17 cellular contexts compared by ENCODE assay signal in the genomic region with DNA sequence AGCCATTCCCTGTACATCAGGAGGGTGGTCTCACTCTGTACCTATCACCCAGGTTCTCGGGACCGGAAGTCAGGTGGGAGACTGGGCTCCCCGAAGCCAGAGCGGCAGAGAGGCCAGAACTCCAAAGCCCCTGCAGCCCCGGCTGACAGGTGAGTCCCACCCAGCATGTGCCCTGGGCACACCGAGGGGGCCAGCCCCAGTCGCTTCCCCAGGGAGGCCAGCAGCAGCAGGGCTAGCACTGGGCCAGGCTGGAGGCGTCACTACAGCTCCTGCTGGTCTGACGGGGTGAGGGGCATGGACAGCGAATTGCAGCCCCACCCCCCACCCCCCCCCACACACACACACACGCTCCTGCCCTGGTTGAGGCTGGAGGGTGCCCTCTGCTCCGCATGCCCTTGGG. TPM values are rescaled to one million over a fixed set of nuclear protein-coding genes. Genes with fewer than 3 reads are reported as not detected.
DNase-seq lines count a peak whose midpoint lies in the region; ATAC-seq and TF ChIP-seq lines count a peak whose summit lies in the region.
"Had no signal": no experiment of that assay in that cellular context is flagged by ENCODE, and none has a peak within 500 bp of the region (broad histone marks: within the 10 kb centered on the region; RNA-seq: fewer than 3 reads in every experiment).

No MANE protein-coding gene starts in this region.

- no peak overlapping the region for H2BK120ac ChIP-seq in IMR-90 (ENCODE audit: low read depth, low read length)

- intact Hi-C loops in heart left ventricle (cut with DNase I) (no loop called here), cardiac septum (cut with DNase I) (no loop called here), IMR-90 (cut with micrococcal nuclease) (no loop called here)

- H2AFZ ChIP-seq in IMR-90 (replicated peaks; ENCODE audit: low read length, poor library complexity) = no peak overlapping the region
- H2AFZ ChIP-seq: GM23248 had no signal

- no peak overlapping the region for H4K8ac ChIP-seq in IMR-90 (ENCODE audit: low read depth in 2 of 2, low read length in 2 of 2)

- no peaks in the 10 kb centered on the region; the same call in 1 of the 2 replicates for H4K20me1 ChIP-seq in IMR-90 (ENCODE audit: insufficient read depth, low read length)

- H2BK20ac ChIP-seq in IMR-90 (ENCODE audit: low read depth, low read length) = no peak overlapping the region

- peak in 1 of 5 donors; percentile 52 for DNase-seq in heart left ventricle
- DNase-seq in cardiac septum (ENCODE audit: low spot score) = no peak
- peak; percentile 9 for DNase-seq in BE2C
- DNase-seq in IMR-90 = no peak
- DNase-seq in chondrocyte (ENCODE audit: low spot score) = peak; percentile 81
- DNase-seq: AML-193; C1 segment of cervical spinal cord; Caco-2; CD4-positive, alpha-beta T cell; GM23248; HCEC 1CT; KG1 had no signal

- no peak overlapping the region for H3K4me3 ChIP-seq in heart left ventricle
- H3K4me3 ChIP-seq in BE2C (ENCODE audit: low read depth, low read length) = no peak overlapping the region
- H3K4me3 ChIP-seq in IMR-90 (ENCODE audit: insufficient read depth, low read depth, low read length) = no peak overlapping the region
- H3K4me3 ChIP-seq: A549, GM23248 had no signal

- no peak overlapping the region for H3K4me2 ChIP-seq in IMR-90 (ENCODE audit: low read depth, low read length)
- H3K4me2 ChIP-seq: A549 had no signal

- H3K4me1 Mint-ChIP-seq in chondrocyte (ENCODE audit: low read depth) = peaks cover 4% of the 10 kb centered on the region

- no peaks in the 10 kb centered on the region for H3K27me3 Mint-ChIP-seq in chondrocyte (ENCODE audit: low read depth)
- H3K27me3 Mint-ChIP-seq: CD4-positive, alpha-beta T cell; IgD-negative memory B cell had no signal

- no peak overlapping the region for H3K9ac ChIP-seq in IMR-90 (ENCODE audit: low read depth, low read length)
- H3K9ac ChIP-seq: GM23248 had no signal

- peaks cover 0 to 5% (median 0%) of the 10 kb centered on the region in 9 donors for H3K27me3 ChIP-seq in heart left ventricle
- no peaks in the 10 kb centered on the region for H3K27me3 ChIP-seq in BE2C
- H3K27me3 ChIP-seq in IMR-90 (ENCODE audit: control insufficient read depth, insufficient read depth, low read length) = no peaks in the 10 kb centered on the region

- no peak for TF ChIP-seq RAD21 in IMR-90 (IDR thresholded peaks at IDR 0.05; ENCODE audit: low read length)

- in situ Hi-C loops in IMR-90 (cut with MboI; ENCODE audit: low sequenced_read_pairs) = no loop called here

- ATAC-seq in heart left ventricle (no peak), IMR-90 (ENCODE audit: low read depth) (no peak), HG03108 (IDR thresholded peaks at IDR 0.05; ENCODE audit: unreplicated experiment) (no peak), HG03354 (IDR thresholded peaks at IDR 0.05; ENCODE audit: poor library complexity, severe bottlenecking, unreplicated experiment) (no peak)
- ATAC-seq: A549 had no signal

- dilution Hi-C loops in IMR-90 (cut with HindIII; ENCODE audit: low sequenced_read_pairs, unreplicated experiment) = no loop called here

- H3K18ac ChIP-seq in IMR-90 (ENCODE audit: low read depth, low read length) = no peak overlapping the region

- no peak overlapping the region for H3K23ac ChIP-seq in IMR-90 (ENCODE audit: low read depth, low read length)

- H2AK9ac ChIP-seq in IMR-90 (replicated peaks; ENCODE audit: low read depth, low read length, poor library complexity) = peak overlapping the region; percentile 19

- BruUV-seq in IMR-90 (replicated peaks; lab: Mats Ljungman, UMichigan) = no TSS peak

- H3K4ac ChIP-seq in IMR-90 (ENCODE audit: low read depth, low read length) = no peak overlapping the region

- H3K4me1 ChIP-seq in heart left ventricle (peaks cover 0 to 42% (median 19%) of the 10 kb centered on the region in 12 donors), BE2C (no peaks in the 10 kb centered on the region), IMR-90 (ENCODE audit: control insufficient read depth, insufficient read depth, low read length) (peaks cover 8% of the 10 kb centered on the region)
- H3K4me1 ChIP-seq: A549, Caco-2 had no signal

- no peak overlapping the region for H2AK5ac ChIP-seq in IMR-90 (ENCODE audit: low read depth, low read length)

- TF ChIP-seq CTCF in heart left ventricle (IDR thresholded peaks at IDR 0.05) (no peak), BE2C (IDR thresholded peaks at IDR 0.05; ENCODE audit: low read depth, low read length) (no peak), IMR-90 (conservative IDR thresholded peaks at IDR 0.05; ENCODE audit: low read depth, low read length) (no peak), chondrocyte (IDR thresholded peaks at IDR 0.05) (no peak)

- TF ChIP-seq POLR2A in heart left ventricle (IDR thresholded peaks at IDR 0.05) (no peak), IMR-90 (IDR thresholded peaks at IDR 0.05; ENCODE audit: low read depth, low read length) (no peak)

- H2BK15ac ChIP-seq in IMR-90 (ENCODE audit: low read depth, low read length) = no peak overlapping the region

- CTCF ChIA-PET in IMR-90 (lab: Yijun Ruan, JAX) = no interaction called here

- no peak overlapping the region for H3K27ac Mint-ChIP-seq in chondrocyte (ENCODE audit: unreplicated experiment)
- H3K27ac Mint-ChIP-seq: CD4-positive, alpha-beta T cell had no signal

- H4K5ac ChIP-seq in IMR-90 (ENCODE audit: low read depth, low read length) = no peak overlapping the region

- H3K36me3 Mint-ChIP-seq in chondrocyte (ENCODE audit: low read depth) = peaks cover 11% of the 10 kb centered on the region

- peaks cover 0 to 7% of the 10 kb centered on the region in 2 experiments; a peak in 2 of 4 replicates for H3K79me1 ChIP-seq in IMR-90 (ENCODE audit: low read depth in 1 of 2, low read length in 2 of 2)

- H4K91ac ChIP-seq in IMR-90 (ENCODE audit: insufficient read depth, low read depth, low read length) = no peak overlapping the region

- H3K9me1 ChIP-seq in IMR-90 (ENCODE audit: insufficient read depth, low read length) = no peaks in the 10 kb centered on the region

- POLR2A ChIA-PET in IMR-90 (lab: Charles Lee; ENCODE audit: unreplicated experiment) = no interaction called here

- no peak overlapping the region for H3K4me3 Mint-ChIP-seq in chondrocyte (ENCODE audit: unreplicated experiment)
- H3K4me3 Mint-ChIP-seq: CD4-positive, alpha-beta T cell; IgD-negative memory B cell had no signal

- H3K9me3 ChIP-seq in heart left ventricle (no peaks in the 10 kb centered on the region), BE2C (no peaks in the 10 kb centered on the region), IMR-90 (ENCODE audit: control insufficient read depth, insufficient read depth, low read length) (no peaks in the 10 kb centered on the region)
- H3K9me3 ChIP-seq: A549, Caco-2 had no signal

- H3K27ac ChIP-seq in heart left ventricle (peak overlapping the region in 8 of 12 donors; percentile 3 to 74 (median 48)), IMR-90 (ENCODE audit: insufficient read depth, low read length) (no peak overlapping the region)
- H3K27ac ChIP-seq: 22Rv1, A549, GM23248 had no signal

- WGBS in heart left ventricle, 4 donors = 86 to 97% (median 92%) methylated on average over 6 to 12 of the region's 12 CpGs
- no CpG with 5 or more reads among the region's 12 CpGs for WGBS in IMR-90 (ENCODE audit: extremely low coverage in 2 of 2, insufficient read length in 1 of 2), 2 experiments

- H3K36me3 ChIP-seq in heart left ventricle (peaks cover 0 to 73% (median 58%) of the 10 kb centered on the region in 9 donors), BE2C (peaks cover 36% of the 10 kb centered on the region), IMR-90 (ENCODE audit: control insufficient read depth, insufficient read depth, low read length) (peaks cover 57% of the 10 kb centered on the region)

- H3K9me3 Mint-ChIP-seq in chondrocyte (ENCODE audit: low read depth) = no peaks in the 10 kb centered on the region
- H3K9me3 Mint-ChIP-seq: CD4-positive, alpha-beta T cell; IgD-negative memory B cell had no signal

- H2BK5ac ChIP-seq in IMR-90 (ENCODE audit: low read depth, low read length, poor library complexity, severe bottlenecking) = no peak overlapping the region

- no peak overlapping the region for H3K56ac ChIP-seq in IMR-90 (ENCODE audit: extremely low read depth, insufficient read depth, low read length)

- no peak overlapping the region for H3K14ac ChIP-seq in IMR-90 (replicated peaks; ENCODE audit: low read depth, low read length)

RNA-seq across cellular contexts. Expression of gene IL17C, which starts 7.9 kb away (rescaled TPM):
- total RNA-seq in heart left ventricle = not detected
- polyA plus RNA-seq in heart left ventricle = not detected
- total RNA-seq in cardiac septum = not detected
- polyA plus RNA-seq in BE2C (2012; ENCODE audit: insufficient read depth, insufficient read length, low read depth) = not detected
- not detected in 2 replicates for total RNA-seq in IMR-90 (2012; rRNA removed)
- 0.09 TPM in 1 of 2 replicates, not detected in the other for polyA plus RNA-seq in IMR-90 (2012; rRNA removed)
- 0.12 TPM in 1 of 2 replicates, not detected in the other for polyA plus RNA-seq in IMR-90 (2012; cell fraction: cytosol; rRNA removed)
- polyA plus RNA-seq in IMR-90 (2012; cell fraction: nucleus; rRNA removed; ENCODE audit: low replicate concordance) = 0.71 and 1.6 TPM in 2 replicates
- not detected in 3 replicates for total RNA-seq in chondrocyte
- total RNA-seq: Caco-2, GM23248 had no signal
- polyA plus RNA-seq: A549, GM23248, IgD-negative memory B cell had no signal

RNA-seq across cellular contexts. Expression of gene CYBA, which starts 20.4 kb away (rescaled TPM):
- total RNA-seq in heart left ventricle (100 to 1,000 TPM in 1 of 9 donors, 10 to 100 TPM in 8; 22.6 to 227 (median 34.4) TPM), cardiac septum (26.8 TPM), IMR-90 (2012; rRNA removed) (65.6 and 90.5 TPM in 2 replicates), chondrocyte (13.4 to 55.1 TPM (median 51.7 TPM) in 3 replicates)
- polyA plus RNA-seq in heart left ventricle (10 to 100 TPM; 46.5 to 48.8 TPM), IMR-90 (2012; rRNA removed) (169 and 228 TPM in 2 replicates)
- polyA plus RNA-seq in BE2C (2012; ENCODE audit: insufficient read depth, insufficient read length, low read depth) = 154 TPM
- 205 and 351 TPM in 2 replicates for polyA plus RNA-seq in IMR-90 (2012; cell fraction: cytosol; rRNA removed)
- 119 and 281 TPM in 2 replicates for polyA plus RNA-seq in IMR-90 (2012; cell fraction: nucleus; rRNA removed; ENCODE audit: low replicate concordance)

RNA-seq across cellular contexts. Expression of gene MVD, which starts 32.5 kb away (rescaled TPM):
- total RNA-seq in heart left ventricle (10 to 100 TPM; 17.5 to 26.8 (median 20.6) TPM), cardiac septum (27.1 TPM), IMR-90 (2012; rRNA removed) (17.2 and 18.3 TPM in 2 replicates), chondrocyte (38.3 to 40.0 TPM (median 38.8 TPM) in 3 replicates)
- polyA plus RNA-seq in heart left ventricle (10 to 100 TPM; 22.3 to 41.2 TPM), IMR-90 (2012; rRNA removed) (28.4 and 33.1 TPM in 2 replicates)
- 80.6 TPM for polyA plus RNA-seq in BE2C (2012; ENCODE audit: insufficient read depth, insufficient read length, low read depth)
- polyA plus RNA-seq in IMR-90 (2012; cell fraction: cytosol; rRNA removed) = 28.1 and 45.4 TPM in 2 replicates
- 63.8 and 197 TPM in 2 replicates for polyA plus RNA-seq in IMR-90 (2012; cell fraction: nucleus; rRNA removed; ENCODE audit: low replicate concordance)

RNA-seq across cellular contexts. Expression of gene SNAI3, which starts 55.9 kb away (rescaled TPM):
- total RNA-seq in heart left ventricle = 1 to 10 TPM in 6 of 9 donors, under 1 TPM in 3; 0.76 to 9.5 (median 1.4) TPM
- 1 to 10 TPM; 1.7 to 4.4 TPM for polyA plus RNA-seq in heart left ventricle
- total RNA-seq in cardiac septum = 0.97 TPM
- polyA plus RNA-seq in BE2C (2012; ENCODE audit: insufficient read depth, insufficient read length, low read depth) = 2.9 TPM
- total RNA-seq in IMR-90 (2012; rRNA removed) = not detected in 2 replicates
- polyA plus RNA-seq in IMR-90 (2012; rRNA removed) = 0.21 and 0.34 TPM in 2 replicates
- 0.19 and 0.21 TPM in 2 replicates for polyA plus RNA-seq in IMR-90 (2012; cell fraction: cytosol; rRNA removed)
- polyA plus RNA-seq in IMR-90 (2012; cell fraction: nucleus; rRNA removed; ENCODE audit: low replicate concordance) = 0.11 and 0.23 TPM in 2 replicates
- total RNA-seq in chondrocyte = not detected in 3 replicates
- total RNA-seq: GM23248 had no signal
- polyA plus RNA-seq: A549 had no signal

Comparison
In these comparisons a context has a peak if more than half of its experiments do, and no peak if none do; other contexts are left out.
1. DNase-seq: peak in BE2C (single experiment) and chondrocyte (single experiment); none in cardiac septum (single experiment) and IMR-90 (single experiment).